Comparison of ENCODE assay signal across 13 cellular contexts in the genomic region with DNA sequence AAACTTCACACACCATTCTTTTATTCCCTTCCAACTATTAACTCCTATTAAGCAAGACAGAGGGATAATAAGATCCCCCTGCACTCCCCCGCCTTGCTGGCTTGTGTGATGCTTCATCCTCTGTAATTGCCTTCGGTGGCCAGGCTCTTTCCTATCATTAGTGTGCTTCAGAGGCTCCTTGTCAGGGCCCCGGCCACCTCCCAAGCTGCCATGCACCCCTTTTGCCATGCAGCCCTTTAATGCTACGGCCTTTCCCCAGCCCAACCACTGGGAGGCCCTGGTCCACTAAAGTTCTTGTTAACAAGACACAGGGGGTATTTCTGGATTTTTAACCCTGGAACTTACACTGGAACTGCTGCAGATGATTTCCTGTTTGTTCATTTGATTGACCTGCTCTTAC.
DNase-seq lines count a peak whose midpoint lies in the region; ATAC-seq and TF ChIP-seq lines count a peak whose summit lies in the region.
"Had no signal": no experiment of that assay in that cellular context is flagged by ENCODE, and none has a peak within 500 bp of the region (broad histone marks: within the 10 kb centered on the region; RNA-seq: fewer than 3 reads in every experiment).

No MANE protein-coding gene starts in this region.

- DNase-seq in NCI-H1105 treated with DMSO at 0.1 percent for 48 hours (lab: John Stamatoyannopoulos, UW) (peak; percentile 59), NCI-H1105 (lab: John Stamatoyannopoulos, UW) (no peak), PC-3 (no peak), epithelial cell of proximal tubule (ENCODE audit: low read depth) (no peak), retina (peak; percentile 66), DMS53 treated with DMSO at 0.1 percent for 48 hours (lab: John Stamatoyannopoulos, UW; ENCODE audit: unreplicated experiment) (no peak), GM19238 (ENCODE audit: insufficient read length, low spot score) (no peak)
- DNase-seq: 8988T; activated naive CD4-positive, alpha-beta T cell treated with anti-CD3 and anti-CD28 coated beads, Interleukin-2, amount 10 ng/mL, durations not matched to agents 7 days and 5 days; Right ventricle myocardium superior; stimulated activated CD4-positive, alpha-beta T cell treated with anti-CD3 and anti-CD28 coated beads, Interleukin-12 subunit alpha, Interleukin-12 subunit beta, amount 100 ng/mL, for 4 hours; testis had no signal

- H2AFZ ChIP-seq in PC-3 (ENCODE audit: low read length), result no peak overlapping the region

- H3K27ac ChIP-seq in PC-3 (ENCODE audit: low read length), result no peak overlapping the region
- H3K27ac ChIP-seq: testis had no signal

- CTCF ChIA-PET in PC-3 (lab: Charles Lee), result no interaction called here

- no peaks in the 10 kb centered on the region for H3K79me2 ChIP-seq in PC-3 (ENCODE audit: low read length)

- H3K9me3 ChIP-seq in PC-3 (ENCODE audit: low read length), result no peaks in the 10 kb centered on the region
- H3K9me3 ChIP-seq: testis had no signal

- H3K4me1 ChIP-seq in PC-3 (ENCODE audit: insufficient read depth, low read length), result peaks cover 28% of the 10 kb centered on the region
- H3K4me1 ChIP-seq: testis had no signal

- H3K36me3 ChIP-seq in PC-3 (ENCODE audit: low read depth, low read length), result no peaks in the 10 kb centered on the region

- peaks cover 9% of the 10 kb centered on the region for H3F3A ChIP-seq in PC-3 (ENCODE audit: low read length, unreplicated experiment)

- intact Hi-C loops in PC-3 (cut with micrococcal nuclease), result loop anchor here (5.0 kb wide), 3 partner anchors 132 to 298 kb away; no protein-coding TSS in a partner anchor

- no peaks in the 10 kb centered on the region for H3K27me3 ChIP-seq in PC-3 (ENCODE audit: low read length)
- H3K27me3 ChIP-seq: testis had no signal

- no peak overlapping the region for H3K4me3 ChIP-seq in PC-3 (ENCODE audit: low read length)
- H3K4me3 ChIP-seq in epithelial cell of proximal tubule (ENCODE audit: low read depth, low read length), result no peak overlapping the region
- H3K4me3 ChIP-seq: testis had no signal

- POLR2A ChIA-PET in PC-3 (lab: Charles Lee; ENCODE audit: unreplicated experiment), result no interaction called here

- no peaks in the 10 kb centered on the region for H3K9me2 ChIP-seq in PC-3 (replicated peaks; ENCODE audit: low read length)

- ATAC-seq in PC-3 (no peak), GM18861 (IDR thresholded peaks at IDR 0.05; ENCODE audit: unreplicated experiment) (no peak)

- H4K20me1 ChIP-seq in PC-3 (ENCODE audit: low read length), result no peaks in the 10 kb centered on the region

- H3K9ac ChIP-seq in PC-3 (ENCODE audit: low read length), result no peak overlapping the region

- no peak overlapping the region for H3K4me2 ChIP-seq in PC-3 (ENCODE audit: low read length)

- BruUV-seq in PC-3 (replicated peaks; lab: Mats Ljungman, UMichigan), result no TSS peak

- peak; percentile 27 for TF ChIP-seq CTCF in PC-3 (conservative IDR thresholded peaks at IDR 0.05; ENCODE audit: low read depth, low read length)
- peak; percentile 48 for TF ChIP-seq CTCF in epithelial cell of proximal tubule (conservative IDR thresholded peaks at IDR 0.05; ENCODE audit: low read depth, low read length)

Comparison
In these comparisons a context has a peak if more than half of its experiments do, and no peak if none do; other contexts are left out.
1. DNase-seq: peak in NCI-H1105 treated with DMSO at 0.1 percent for 48 hours (single experiment) and retina (single experiment); none in NCI-H1105 (single experiment), PC-3 (single experiment), epithelial cell of proximal tubule (single experiment), DMS53 treated with DMSO at 0.1 percent for 48 hours (single experiment) and GM19238 (single experiment).